In genomic region chr12:90945070-90945649, GRCh38 we compare ENCODE assay signal across 8 cellular contexts.
DNase-seq lines count a peak whose midpoint lies in the region; ATAC-seq, FAIRE-seq and TF ChIP-seq lines count a peak whose summit lies in the region.

No MANE protein-coding gene starts in this region.

- ATAC-seq in GM18499 (IDR thresholded peaks at IDR 0.05; ENCODE audit: insufficient read depth, unreplicated experiment) (peak; percentile 75), HG02870 (IDR thresholded peaks at IDR 0.05; ENCODE audit: unreplicated experiment) (peak; percentile 79), GM21528 (IDR thresholded peaks at IDR 0.05; ENCODE audit: low FRiP score, unreplicated experiment) (no peak)

- TF ChIP-seq CTCF in brain microvascular endothelial cell (IDR thresholded peaks at IDR 0.05; ENCODE audit: low read depth, low read length, missing control alignments), result peak; percentile 36

- DNase-seq in NCI-H2171 (lab: John Stamatoyannopoulos, UW) (peak; percentile 21), brain microvascular endothelial cell (peak; percentile 24), midbrain (lab: John Stamatoyannopoulos, UW) (peak; percentile 1), HPDE6-E6E7 (ENCODE audit: extremely low spot score) (no peak)

- no peak overlapping the region for H3K4me3 ChIP-seq in brain microvascular endothelial cell (ENCODE audit: low read depth, low read length)

- no peaks in the 10 kb centered on the region for H3K36me3 ChIP-seq in brain microvascular endothelial cell (replicated peaks)

- no peak overlapping the region for H3K27ac ChIP-seq in brain microvascular endothelial cell

- no peaks in the 10 kb centered on the region for H3K27me3 ChIP-seq in brain microvascular endothelial cell (replicated peaks)

- peak; percentile 97 for FAIRE-seq in A204.1 (lab: Jason Lieb, UNC)

- in situ Hi-C loops in brain microvascular endothelial cell (cut with HindIII; ENCODE audit: low pct_ligation_motif_present, low sequenced_read_pairs), result no loop called here
